ENCODE assay signal across 8 cellular contexts in genomic region chr10:17216217-17216900, GRCh38. TPM values are rescaled to one million over a fixed set of nuclear protein-coding genes. Genes with fewer than 3 reads are reported as not detected.
A peak's percentile ranks its signal among the peaks of the same experiment; 100 is the strongest.
DNase-seq lines count a peak whose midpoint lies in the region; ATAC-seq and TF ChIP-seq lines count a peak whose summit lies in the region.

No MANE protein-coding gene starts in this region.

- DNase-seq in GM10248 (ENCODE audit: extremely low spot score) = peak; percentile 65
- no peak for DNase-seq in right atrium auricular region (ENCODE audit: low spot score)
- DNase-seq in stimulated activated naive CD8-positive, alpha-beta T cell treated with anti-CD3 and anti-CD28 coated beads, Interleukin-15, amount 100 ng/mL, for 72 hours = peak; percentile 38 to 64
- no peak for DNase-seq in cerebellar cortex (ENCODE audit: low spot score)
- DNase-seq in GOT3 (lab: John Stamatoyannopoulos, UW) = no peak

- peak overlapping the region; percentile 10; the same call in 1 of the 2 replicates for H3K9ac ChIP-seq in HUES48 (ENCODE audit: low read depth, low read length)

- TF ChIP-seq CTCF in GM10248 (IDR thresholded peaks at IDR 0.05; ENCODE audit: control extremely low read depth, extremely low read depth, low read depth, missing control alignments) (no peak), right atrium auricular region (IDR thresholded peaks at IDR 0.05) (no peak)

- H3K4me3 ChIP-seq in HUES48 (ENCODE audit: low read depth, low read length) = no peak overlapping the region
- H3K4me3 ChIP-seq in right atrium auricular region = no peak overlapping the region

- H3K4me1 ChIP-seq in HUES48 (ENCODE audit: control insufficient read depth, insufficient read depth, low read length) (peaks cover 54% of the 10 kb centered on the region), right atrium auricular region (peaks cover 0 to 16% of the 10 kb centered on the region in 2 donors)

- POLR2A ChIA-PET in GM10248 (lab: Yijun Ruan, JAX) = no interaction called here

- peaks cover 12% of the 10 kb centered on the region for H3K36me3 Mint-ChIP-seq in activated naive CD4-positive, alpha-beta T cell treated with anti-CD3 and anti-CD28 coated beads, Interleukin-2, amount 50 U/mL, for 24 hours

- no peaks in the 10 kb centered on the region for H3K27me3 ChIP-seq in HUES48 (ENCODE audit: control insufficient read depth, insufficient read depth, low read length)
- no peaks in the 10 kb centered on the region for H3K27me3 ChIP-seq in right atrium auricular region

- H3K36me3 ChIP-seq in HUES48 (ENCODE audit: control insufficient read depth, insufficient read depth, low read length) (no peaks in the 10 kb centered on the region), right atrium auricular region (no peaks in the 10 kb centered on the region)

- H3K27ac Mint-ChIP-seq in activated naive CD4-positive, alpha-beta T cell treated with anti-CD3 and anti-CD28 coated beads, Interleukin-2, amount 50 U/mL, for 24 hours = peak overlapping the region; percentile 93
- peak overlapping the region; percentile 96 to 100 for H3K27ac Mint-ChIP-seq in stimulated activated naive CD8-positive, alpha-beta T cell treated with anti-CD3 and anti-CD28 coated beads, Interleukin-15, amount 100 ng/mL, for 72 hours

- ATAC-seq in GM21619 (IDR thresholded peaks at IDR 0.05; ENCODE audit: unreplicated experiment) = peak; percentile 100
- ATAC-seq in stimulated activated naive CD8-positive, alpha-beta T cell treated with anti-CD3 and anti-CD28 coated beads, Interleukin-15, amount 100 ng/mL, for 72 hours = peak; percentile 99

- H3K9me3 ChIP-seq in HUES48 (ENCODE audit: control insufficient read depth, insufficient read depth, low read length) (no peaks in the 10 kb centered on the region), right atrium auricular region (no peaks in the 10 kb centered on the region)

- H3K9me3 Mint-ChIP-seq in activated naive CD4-positive, alpha-beta T cell treated with anti-CD3 and anti-CD28 coated beads, Interleukin-2, amount 50 U/mL, for 24 hours = peaks cover 6% of the 10 kb centered on the region
- H3K9me3 Mint-ChIP-seq in stimulated activated naive CD8-positive, alpha-beta T cell treated with anti-CD3 and anti-CD28 coated beads, Interleukin-15, amount 100 ng/mL, for 72 hours = no peaks in the 10 kb centered on the region

- H3K27ac ChIP-seq in HUES48 (ENCODE audit: low read depth, low read length) (peak overlapping the region; percentile 66), right atrium auricular region (peak overlapping the region; percentile 63 to 83)

- peak overlapping the region; percentile 60 for H3K4me3 Mint-ChIP-seq in activated naive CD4-positive, alpha-beta T cell treated with anti-CD3 and anti-CD28 coated beads, Interleukin-2, amount 50 U/mL, for 24 hours
- H3K4me3 Mint-ChIP-seq in stimulated activated naive CD8-positive, alpha-beta T cell treated with anti-CD3 and anti-CD28 coated beads, Interleukin-15, amount 100 ng/mL, for 72 hours = peak overlapping the region; percentile 53 to 68

- peaks cover 35% of the 10 kb centered on the region for H3K4me1 Mint-ChIP-seq in activated naive CD4-positive, alpha-beta T cell treated with anti-CD3 and anti-CD28 coated beads, Interleukin-2, amount 50 U/mL, for 24 hours
- H3K4me1 Mint-ChIP-seq in stimulated activated naive CD8-positive, alpha-beta T cell treated with anti-CD3 and anti-CD28 coated beads, Interleukin-15, amount 100 ng/mL, for 72 hours = peaks cover 54% of the 10 kb centered on the region

- H3K27me3 Mint-ChIP-seq in activated naive CD4-positive, alpha-beta T cell treated with anti-CD3 and anti-CD28 coated beads, Interleukin-2, amount 50 U/mL, for 24 hours = no peaks in the 10 kb centered on the region
- no peaks in the 10 kb centered on the region for H3K27me3 Mint-ChIP-seq in stimulated activated naive CD8-positive, alpha-beta T cell treated with anti-CD3 and anti-CD28 coated beads, Interleukin-15, amount 100 ng/mL, for 72 hours

- CTCF ChIA-PET in GM10248 (lab: Yijun Ruan, JAX) = no interaction called here

RNA-seq across cellular contexts. Expression of gene VIM, which starts 11.7 kb away (rescaled TPM):
- total RNA-seq in right atrium auricular region = 1,000 to 10,000 TPM; 1,022 to 1,600 TPM

RNA-seq across cellular contexts. Expression of gene TRDMT1, which starts 14.9 kb away (rescaled TPM):
- 1 to 10 TPM; 3.8 to 5.0 TPM for total RNA-seq in right atrium auricular region

Comparison
In these comparisons a context has a peak if more than half of its experiments do, and no peak if none do; other contexts are left out.
1. DNase-seq: peak in GM10248 (single experiment) and stimulated activated naive CD8-positive, alpha-beta T cell treated with anti-CD3 and anti-CD28 coated beads, Interleukin-15, amount 100 ng/mL, for 72 hours (2 of 2); none in right atrium auricular region (single experiment), cerebellar cortex (single experiment) and GOT3 (single experiment).